In genomic region chr6:35370124-35370741, GRCh38 we compare ENCODE assay signal across 1 cellular context.
TF ChIP-seq lines count a peak whose summit lies in the region.

No MANE protein-coding gene starts in this region.

TF ChIP-seq in SK-N-SH, 30 proteins besides CTCF, POLR2A, EP300 and RAD21 (continued from another document):
- TF ChIP-seq REST (IDR thresholded peaks at IDR 0.05; ENCODE audit: low read depth, low read length) (peak; percentile 73), PBX3 (IDR thresholded peaks at IDR 0.05) (peak; percentile 77), RXRA (IDR thresholded peaks at IDR 0.05; ENCODE audit: borderline replicate concordance, low read depth) (peak; percentile 88), CHD2 (IDR thresholded peaks at IDR 0.05; ENCODE audit: low read length, partially characterized antibody) (no peak), FOXJ3 (CRISPR knock-in tag; IDR thresholded peaks at IDR 0.05) (no peak)
